ENCODE assay signal across 15 cellular contexts in genomic region chr21:27104749-27105439, GRCh38.
DNase-seq lines count a peak whose midpoint lies in the region; TF ChIP-seq lines count a peak whose summit lies in the region.
"Had no signal": no experiment of that assay in that cellular context is flagged by ENCODE, and none has a peak within 500 bp of the region (broad histone marks: within the 10 kb centered on the region; RNA-seq: fewer than 3 reads in every experiment).

No MANE protein-coding gene starts in this region.

- H3K27ac Mint-ChIP-seq in activated T-helper 1 cell treated with anti-CD3 and anti-CD28 coated beads, Interleukin-12 subunit alpha, Interleukin-12 subunit beta, Interleukin-2, Interleukin-4 antibody, amounts not matched to agents 30 ng/mL and 10 ng/mL and 1 ng/mL, durations not matched to agents 14 hours and 24 hours and 36 hours: no peak overlapping the region
- H3K27ac Mint-ChIP-seq: activated CD4-positive, alpha-beta memory T cell treated with anti-CD3 and anti-CD28 coated beads, Interleukin-2, amount 10 ng/mL, durations not matched to agents 7 days and 5 days had no signal

- peaks cover 8% of the 10 kb centered on the region for H3K9me3 Mint-ChIP-seq in activated T-helper 1 cell treated with anti-CD3 and anti-CD28 coated beads, Interleukin-12 subunit alpha, Interleukin-12 subunit beta, Interleukin-2, Interleukin-4 antibody, amounts not matched to agents 30 ng/mL and 10 ng/mL and 1 ng/mL, durations not matched to agents 14 hours and 24 hours and 36 hours

- peak; percentile 89 for TF ChIP-seq EP300 in Ishikawa (IDR thresholded peaks at IDR 0.05; ENCODE audit: borderline replicate concordance)

- TF ChIP-seq CTCF in epithelial cell of esophagus (IDR thresholded peaks at IDR 0.05; ENCODE audit: insufficient read depth, low read depth, low read length, missing control alignments): no peak

- no peaks in the 10 kb centered on the region for H3K27me3 Mint-ChIP-seq in activated T-helper 1 cell treated with anti-CD3 and anti-CD28 coated beads, Interleukin-12 subunit alpha, Interleukin-12 subunit beta, Interleukin-2, Interleukin-4 antibody, amounts not matched to agents 30 ng/mL and 10 ng/mL and 1 ng/mL, durations not matched to agents 14 hours and 24 hours and 36 hours (ENCODE audit: insufficient read depth)
- H3K27me3 Mint-ChIP-seq: activated CD4-positive, alpha-beta memory T cell treated with anti-CD3 and anti-CD28 coated beads, Interleukin-2, amount 10 ng/mL, durations not matched to agents 7 days and 5 days had no signal

- intact Hi-C loops in activated T-helper 1 cell treated with anti-CD3 and anti-CD28 coated beads, Interleukin-12 subunit alpha, Interleukin-12 subunit beta, Interleukin-2, Interleukin-4 antibody, amounts not matched to agents 30 ng/mL and 10 ng/mL and 1 ng/mL, durations not matched to agents 14 hours and 24 hours and 36 hours (cut with micrococcal nuclease): no loop called here

- DNase-seq in AG20443 (ENCODE audit: low spot score): peak; percentile 26
- DNase-seq in epithelial cell of esophagus (ENCODE audit: low read depth): peak; percentile 53
- DNase-seq in myocyte (ENCODE audit: low read depth): peak; percentile 40
- DNase-seq in HuH-7 (ENCODE audit: low spot score): no peak
- DNase-seq in SKM-1 (lab: John Stamatoyannopoulos, UW; ENCODE audit: unreplicated experiment): no peak
- no peak for DNase-seq in NCI-H446 (lab: John Stamatoyannopoulos, UW)
- no peak for DNase-seq in activated T-helper 1 cell treated with anti-CD3 and anti-CD28 coated beads, Interleukin-12 subunit alpha, Interleukin-12 subunit beta, Interleukin-2, Interleukin-4 antibody, amounts not matched to agents 30 ng/mL and 10 ng/mL and 1 ng/mL, durations not matched to agents 14 hours and 24 hours and 36 hours (ENCODE audit: low spot score)
- DNase-seq: activated CD4-positive, alpha-beta memory T cell treated with anti-CD3 and anti-CD28 coated beads, Interleukin-2, amount 10 ng/mL, durations not matched to agents 7 days and 5 days; cerebellar nuclear complex; GF-D8; NCI-H146; NCI-H526 treated with DMSO at 0.1 percent for 48 hours; retina; stimulated activated naive CD8-positive, alpha-beta T cell treated with anti-CD3 and anti-CD28 coated beads, Interleukin-15, Interleukin-2, amounts not matched to agents 100 U/mL and 50 U/mL, for 24 hours had no signal

- no peak overlapping the region for H3K4me3 Mint-ChIP-seq in activated T-helper 1 cell treated with anti-CD3 and anti-CD28 coated beads, Interleukin-12 subunit alpha, Interleukin-12 subunit beta, Interleukin-2, Interleukin-4 antibody, amounts not matched to agents 30 ng/mL and 10 ng/mL and 1 ng/mL, durations not matched to agents 14 hours and 24 hours and 36 hours
- H3K4me3 Mint-ChIP-seq: activated CD4-positive, alpha-beta memory T cell treated with anti-CD3 and anti-CD28 coated beads, Interleukin-2, amount 10 ng/mL, durations not matched to agents 7 days and 5 days had no signal

- no peaks in the 10 kb centered on the region for H3K4me1 Mint-ChIP-seq in activated T-helper 1 cell treated with anti-CD3 and anti-CD28 coated beads, Interleukin-12 subunit alpha, Interleukin-12 subunit beta, Interleukin-2, Interleukin-4 antibody, amounts not matched to agents 30 ng/mL and 10 ng/mL and 1 ng/mL, durations not matched to agents 14 hours and 24 hours and 36 hours (ENCODE audit: low read depth)
- H3K4me1 Mint-ChIP-seq: activated CD4-positive, alpha-beta memory T cell treated with anti-CD3 and anti-CD28 coated beads, Interleukin-2, amount 10 ng/mL, durations not matched to agents 7 days and 5 days had no signal

- no peaks in the 10 kb centered on the region for H3K36me3 Mint-ChIP-seq in activated T-helper 1 cell treated with anti-CD3 and anti-CD28 coated beads, Interleukin-12 subunit alpha, Interleukin-12 subunit beta, Interleukin-2, Interleukin-4 antibody, amounts not matched to agents 30 ng/mL and 10 ng/mL and 1 ng/mL, durations not matched to agents 14 hours and 24 hours and 36 hours (ENCODE audit: low read depth)

- no peak; the same call in 1 of the 2 replicates for TF ChIP-seq RAD21 in Ishikawa (IDR thresholded peaks at IDR 0.05; ENCODE audit: low read depth)

- H3K4me3 ChIP-seq in epithelial cell of esophagus (ENCODE audit: low read length): no peak overlapping the region

TF ChIP-seq in Ishikawa, 13 proteins besides CTCF, POLR2A, EP300 and RAD21:
- TF ChIP-seq NFIC (IDR thresholded peaks at IDR 0.05) (peak; percentile 84), TCF12 (IDR thresholded peaks at IDR 0.05; ENCODE audit: low read depth) (peak; percentile 90), CREB1 (IDR thresholded peaks at IDR 0.05; ENCODE audit: low read depth) (no peak), YY1 (IDR thresholded peaks at IDR 0.05; ENCODE audit: low read depth) (no peak), EGR1 (IDR thresholded peaks at IDR 0.05) (peak; percentile 48), USF1 (IDR thresholded peaks at IDR 0.05) (peak; percentile 15; the same call in 1 of the 2 replicates), ZBTB7A (IDR thresholded peaks at IDR 0.05; ENCODE audit: low read depth) (no peak), TEAD4 (IDR thresholded peaks at IDR 0.05) (peak; percentile 85), REST (IDR thresholded peaks at IDR 0.05; ENCODE audit: low read depth) (no peak), CEBPB (IDR thresholded peaks at IDR 0.05) (peak; percentile 24; the same call in 1 of the 2 replicates), FOXM1 (IDR thresholded peaks at IDR 0.05; ENCODE audit: borderline replicate concordance, low read depth) (peak; percentile 89), MAX (IDR thresholded peaks at IDR 0.05) (peak; percentile 60), TAF1 (IDR thresholded peaks at IDR 0.05; ENCODE audit: low read depth) (no peak)

Comparison
In these comparisons a context has a peak if more than half of its experiments do, and no peak if none do; other contexts are left out.
1. DNase-seq: peak in AG20443 (single experiment), epithelial cell of esophagus (single experiment) and myocyte (single experiment); none in HuH-7 (single experiment), SKM-1 (single experiment), NCI-H446 (0 of 2) and activated T-helper 1 cell treated with anti-CD3 and anti-CD28 coated beads, Interleukin-12 subunit alpha, Interleukin-12 subunit beta, Interleukin-2, Interleukin-4 antibody, amounts not matched to agents 30 ng/mL and 10 ng/mL and 1 ng/mL, durations not matched to agents 14 hours and 24 hours and 36 hours (single experiment).